16 cellular contexts compared by ENCODE assay signal in genomic region chr1:186978596-186979556, GRCh38.
DNase-seq lines count a peak whose midpoint lies in the region; ATAC-seq, FAIRE-seq and TF ChIP-seq lines count a peak whose summit lies in the region.
"Had no signal": no experiment of that assay in that cellular context is flagged by ENCODE, and none has a peak within 500 bp of the region (broad histone marks: within the 10 kb centered on the region; RNA-seq: fewer than 3 reads in every experiment).

No MANE protein-coding gene starts in this region.

- peaks cover 0 to 1% of the 10 kb centered on the region in 2 donors for H3K9me3 Mint-ChIP-seq in stimulated activated naive B cell treated with anti-CD40 and anti-IgM and Interleukin-4, amounts not matched to agents 10 μg/mL and 1 μg/mL and 100 μg/mL, for 72 hours
- H3K9me3 Mint-ChIP-seq in activated T-helper 17 cell treated with anti-CD3 and anti-CD28 coated beads, Interleukin-2, amount 50 U/mL, for 72 hours = no peaks in the 10 kb centered on the region
- H3K9me3 Mint-ChIP-seq: activated naive CD8-positive, alpha-beta T cell treated with anti-CD3 and anti-CD28 coated beads, Interleukin-2, amount 50 U/mL, for 24 hours; CD4-positive, alpha-beta T cell; memory B cell had no signal

- no peaks in the 10 kb centered on the region for H4K20me1 ChIP-seq in H1 (replicated peaks in 1 of 2; ENCODE audit: control insufficient read depth in 1 of 2, insufficient read depth in 2 of 2, low read length in 2 of 2)

- H3K9me3 ChIP-seq in H1 (ENCODE audit: insufficient read depth in 2 of 2, low read depth in 1 of 2, low read length in 1 of 2) = no peaks in the 10 kb centered on the region; a peak in 1 of 4 replicates
- H3K9me3 ChIP-seq: SJCRH30 had no signal

- no peak for TF ChIP-seq CTCF in H1 (IDR thresholded peaks at IDR 0.05; ENCODE audit: control extremely low read depth in 1 of 3, insufficient read depth in 1 of 3, low read depth in 1 of 3, low read length in 3 of 3)

- CTCF ChIA-PET in H1 (lab: Charles Lee; ENCODE audit: partially characterized antibody) = no interaction called here

- DNase-seq in NOMO-1 treated with dmso at 0.1 percent for 144 hours (lab: John Stamatoyannopoulos, UW; ENCODE audit: unreplicated experiment) = peak; percentile 29
- no peak for DNase-seq in H1 (ENCODE audit: low read depth in 1 of 2, low spot score in 2 of 2)
- DNase-seq in stimulated activated naive B cell treated with anti-CD40 and anti-IgM and Interleukin-4, amounts not matched to agents 10 μg/mL and 1 μg/mL and 100 μg/mL, for 72 hours = no peak
- no peak for DNase-seq in urothelium cell line (ENCODE audit: low spot score)
- no peak for DNase-seq in HUDEP-2 (lab: John Stamatoyannopoulos, UW; ENCODE audit: unreplicated experiment in 76 of 76)
- DNase-seq: activated naive CD8-positive, alpha-beta T cell treated with anti-CD3 and anti-CD28 coated beads, Interleukin-2, amount 50 U/mL, for 24 hours; CD4-positive, alpha-beta T cell; NCI-H1694 treated with DMSO at 0.1 percent for 48 hours; NCI-H69; SJCRH30 had no signal

- no peak overlapping the region for H3K27ac ChIP-seq in H1 (ENCODE audit: low read depth, low read length)
- H3K27ac ChIP-seq: KMS-11, SJCRH30 had no signal

- no peak overlapping the region for H2AK5ac ChIP-seq in H1 (ENCODE audit: low read depth, low read length)

- 87% methylated on average over 7 of the region's 7 CpGs; no CpG with 5 or more reads in 1 of the 2 experiments for WGBS in H1 (ENCODE audit: extremely low coverage in 1 of 2, insufficient coverage in 1 of 2, insufficient read length in 1 of 2, insufficient replicate concordance in 2 of 2, low coverage in 1 of 2, low lambda C conversion rate in 2 of 2, missing lambda C conversion rate in 1 of 2), 2 experiments

- no peak overlapping the region for H3K4me2 ChIP-seq in H1 (ENCODE audit: insufficient read depth in 1 of 2, low read depth in 2 of 2, low read length in 2 of 2)
- H3K4me2 ChIP-seq: KMS-11, smooth muscle cell had no signal

- H3K4me1 Mint-ChIP-seq in stimulated activated naive B cell treated with anti-CD40 and anti-IgM and Interleukin-4, amounts not matched to agents 10 μg/mL and 1 μg/mL and 100 μg/mL, for 72 hours = peaks cover 2 to 10% of the 10 kb centered on the region in 2 donors
- no peaks in the 10 kb centered on the region for H3K4me1 Mint-ChIP-seq in activated T-helper 17 cell treated with anti-CD3 and anti-CD28 coated beads, Interleukin-2, amount 50 U/mL, for 72 hours
- H3K4me1 Mint-ChIP-seq: activated naive CD8-positive, alpha-beta T cell treated with anti-CD3 and anti-CD28 coated beads, Interleukin-2, amount 50 U/mL, for 24 hours; memory B cell had no signal

- H3K36me3 ChIP-seq in H1 (ENCODE audit: control insufficient read depth in 2 of 4, insufficient read depth in 4 of 4, low read length in 3 of 4) = no peaks in the 10 kb centered on the region
- H3K36me3 ChIP-seq: SJCRH30 had no signal

- no peak overlapping the region for H4K5ac ChIP-seq in H1 (ENCODE audit: insufficient read length, low read depth, low read length)

- no peak overlapping the region for H3K27ac Mint-ChIP-seq in stimulated activated naive B cell treated with anti-CD40 and anti-IgM and Interleukin-4, amounts not matched to agents 10 μg/mL and 1 μg/mL and 100 μg/mL, for 72 hours
- no peak overlapping the region for H3K27ac Mint-ChIP-seq in activated T-helper 17 cell treated with anti-CD3 and anti-CD28 coated beads, Interleukin-2, amount 50 U/mL, for 72 hours
- H3K27ac Mint-ChIP-seq: activated naive CD8-positive, alpha-beta T cell treated with anti-CD3 and anti-CD28 coated beads, Interleukin-2, amount 50 U/mL, for 24 hours; CD4-positive, alpha-beta T cell; memory B cell had no signal

- FAIRE-seq in H1 (lab: Jason Lieb, UNC) = no peak
- no peak for FAIRE-seq in urothelium cell line (lab: Jason Lieb, UNC)

- no peak overlapping the region for H3K4me3 Mint-ChIP-seq in stimulated activated naive B cell treated with anti-CD40 and anti-IgM and Interleukin-4, amounts not matched to agents 10 μg/mL and 1 μg/mL and 100 μg/mL, for 72 hours
- H3K4me3 Mint-ChIP-seq in activated T-helper 17 cell treated with anti-CD3 and anti-CD28 coated beads, Interleukin-2, amount 50 U/mL, for 72 hours = no peak overlapping the region
- H3K4me3 Mint-ChIP-seq: activated naive CD8-positive, alpha-beta T cell treated with anti-CD3 and anti-CD28 coated beads, Interleukin-2, amount 50 U/mL, for 24 hours; CD4-positive, alpha-beta T cell; memory B cell had no signal

- H3K4me1 ChIP-seq in H1 (replicated peaks in 1 of 4; ENCODE audit: control insufficient read depth in 3 of 4, insufficient read depth in 4 of 4, low read length in 3 of 4) = 0 out of 7 replicates have a peak, but pooled peaks cover 0 to 4% (median 0%) of the 10 kb centered on the region in 4 experiments
- H3K4me1 ChIP-seq: SJCRH30 had no signal

- no peak overlapping the region for H2BK12ac ChIP-seq in H1 (ENCODE audit: low read depth, low read length)

- ATAC-seq in GM19463 (IDR thresholded peaks at IDR 0.05; ENCODE audit: unreplicated experiment) = peak; percentile 67
- ATAC-seq in stimulated activated naive B cell treated with anti-CD40 and anti-IgM and Interleukin-4, amounts not matched to agents 10 μg/mL and 1 μg/mL and 100 μg/mL, for 72 hours (replicated peaks) = peak; percentile 33 to 77
- no peak for ATAC-seq in activated T-helper 17 cell treated with anti-CD3 and anti-CD28 coated beads, Interleukin-2, amount 50 U/mL, for 72 hours (replicated peaks)
- no peak for ATAC-seq in GM19397 (IDR thresholded peaks at IDR 0.05; ENCODE audit: unreplicated experiment)
- ATAC-seq: activated naive CD8-positive, alpha-beta T cell treated with anti-CD3 and anti-CD28 coated beads, Interleukin-2, amount 50 U/mL, for 24 hours had no signal

- no peak overlapping the region for H3K4ac ChIP-seq in H1 (replicated peaks; ENCODE audit: insufficient read length, low read depth, low read length)

- no peak overlapping the region for H3K9ac ChIP-seq in H1 (replicated peaks in 1 of 4; ENCODE audit: extremely low read depth in 1 of 4, low read depth in 3 of 4, low read length in 3 of 4)
- H3K9ac ChIP-seq: KMS-11 had no signal

- POLR2A ChIA-PET in H1 (lab: Charles Lee; ENCODE audit: partially characterized antibody) = no interaction called here

- H3K27me3 ChIP-seq in H1 (replicated peaks in 1 of 4; ENCODE audit: control insufficient read depth in 3 of 4, extremely low read depth in 1 of 4, insufficient read depth in 3 of 4, low read length in 3 of 4) = peaks cover 0 to 1% (median 0%) of the 10 kb centered on the region in 4 experiments; a peak in 1 of 7 replicates
- H3K27me3 ChIP-seq: SJCRH30 had no signal

- TF ChIP-seq POLR2A in H1 (IDR thresholded peaks at IDR 0.05; ENCODE audit: control extremely low read depth in 1 of 2, low read depth in 2 of 2, low read length in 2 of 2) = no peak

- H3K4me3 ChIP-seq in H1 (ENCODE audit: extremely low read depth in 1 of 4, insufficient read depth in 2 of 4, low read depth in 3 of 4, low read length in 4 of 4) = no peak overlapping the region
- H3K4me3 ChIP-seq: SJCRH30, smooth muscle cell had no signal

- no peak overlapping the region for H2BK120ac ChIP-seq in H1 (replicated peaks; ENCODE audit: low read depth, low read length)

- TF ChIP-seq RAD21 in H1 (IDR thresholded peaks at IDR 0.05 in 1 of 2, conservative IDR thresholded peaks at IDR 0.05 in 1 of 2; ENCODE audit: low read depth in 2 of 2, low read length in 2 of 2) = no peak

- no peaks in the 10 kb centered on the region for H3K79me1 ChIP-seq in H1 (ENCODE audit: low read depth, low read length)

- H3K79me2 ChIP-seq in H1 (ENCODE audit: control insufficient read depth in 1 of 2, insufficient read depth in 2 of 2, low read length in 2 of 2) = no peaks in the 10 kb centered on the region

- TF ChIP-seq EP300 in H1 (IDR thresholded peaks at IDR 0.05; ENCODE audit: borderline replicate concordance in 1 of 2, low read depth in 2 of 2, low read length in 2 of 2) = no peak

- H3K18ac ChIP-seq in H1 (ENCODE audit: extremely low read depth, low read length) = no peak overlapping the region

- no peak overlapping the region for H2BK5ac ChIP-seq in H1 (ENCODE audit: low read depth, low read length)

- H3K56ac ChIP-seq in H1 (replicated peaks; ENCODE audit: insufficient read length, low read depth, low read length) = no peak overlapping the region

- no peak overlapping the region for H2BK15ac ChIP-seq in H1 (ENCODE audit: low read length)

- H3K23me2 ChIP-seq in H1 (ENCODE audit: low read depth, low read length) = no peaks in the 10 kb centered on the region

- H3K36me3 Mint-ChIP-seq in stimulated activated naive B cell treated with anti-CD40 and anti-IgM and Interleukin-4, amounts not matched to agents 10 μg/mL and 1 μg/mL and 100 μg/mL, for 72 hours = no peaks in the 10 kb centered on the region
- H3K36me3 Mint-ChIP-seq in activated T-helper 17 cell treated with anti-CD3 and anti-CD28 coated beads, Interleukin-2, amount 50 U/mL, for 72 hours (ENCODE audit: low read depth) = no peaks in the 10 kb centered on the region
- H3K36me3 Mint-ChIP-seq: memory B cell had no signal

- H3K23ac ChIP-seq in H1 (ENCODE audit: insufficient read length) = no peak overlapping the region

- no peak overlapping the region for H4K91ac ChIP-seq in H1 (replicated peaks; ENCODE audit: insufficient read length, low read length)

- no peak overlapping the region for H4K8ac ChIP-seq in H1 (ENCODE audit: extremely low read depth, insufficient read depth, low read length)

- H3K14ac ChIP-seq in H1 (ENCODE audit: insufficient read length) = no peak overlapping the region

- H2AFZ ChIP-seq in H1 (ENCODE audit: low read length) = no peak overlapping the region; the same call in 1 of the 2 replicates

- no peaks in the 10 kb centered on the region for H3K27me3 Mint-ChIP-seq in stimulated activated naive B cell treated with anti-CD40 and anti-IgM and Interleukin-4, amounts not matched to agents 10 μg/mL and 1 μg/mL and 100 μg/mL, for 72 hours
- peaks cover 7% of the 10 kb centered on the region for H3K27me3 Mint-ChIP-seq in activated T-helper 17 cell treated with anti-CD3 and anti-CD28 coated beads, Interleukin-2, amount 50 U/mL, for 72 hours
- H3K27me3 Mint-ChIP-seq: activated naive CD8-positive, alpha-beta T cell treated with anti-CD3 and anti-CD28 coated beads, Interleukin-2, amount 50 U/mL, for 24 hours; CD4-positive, alpha-beta T cell had no signal

- H2BK20ac ChIP-seq in H1 (ENCODE audit: low read length) = no peak overlapping the region

TF ChIP-seq in H1, 55 proteins besides CTCF, POLR2A, EP300 and RAD21:
- TF ChIP-seq MAFK (IDR thresholded peaks at IDR 0.05; ENCODE audit: low read depth, low read length) (peak; percentile 40; the same call in 1 of the 2 replicates), CREB1 (IDR thresholded peaks at IDR 0.05) (no peak)
TF ChIP-seq in H1: peak in this region for 1.

Comparison
In these comparisons a context has a peak if more than half of its experiments do, and no peak if none do; other contexts are left out.
1. ATAC-seq: peak in GM19463 (single experiment) and stimulated activated naive B cell treated with anti-CD40 and anti-IgM and Interleukin-4, amounts not matched to agents 10 μg/mL and 1 μg/mL and 100 μg/mL, for 72 hours (2 of 2); none in activated T-helper 17 cell treated with anti-CD3 and anti-CD28 coated beads, Interleukin-2, amount 50 U/mL, for 72 hours (single experiment) and GM19397 (single experiment).